Comparison of ENCODE assay signal across 8 cellular contexts in genomic region chr2:196171248-196171871, GRCh38. TPM values are rescaled to one million over a fixed set of nuclear protein-coding genes. Genes with fewer than 3 reads are reported as not detected.
A peak's percentile ranks its signal among the peaks of the same experiment; 100 is the strongest.
DNase-seq lines count a peak whose midpoint lies in the region; ATAC-seq and TF ChIP-seq lines count a peak whose summit lies in the region.

STK17B (minus strand) TSS chr2:196171578; CDS start chr2:196163383, 8,195 bp downstream.

- peak within 1 kb of the TSS; percentile 96 to 97 for H3K9ac ChIP-seq in colonic mucosa (ENCODE audit: low read depth in 2 of 2, low read length in 2 of 2)

- intact Hi-C loops in colonic mucosa (cut with DNase I): loop anchor here (10.0 kb wide), 1 partner anchor 97 kb away; no protein-coding TSS in a partner anchor
- intact Hi-C loops in left colon (cut with DNase I, micrococcal nuclease): no loop called here

- H3K27me3 ChIP-seq in colonic mucosa: no peaks in the 10 kb centered on the region

- peak within 1 kb of the TSS; percentile 98 for H3K27ac ChIP-seq in colonic mucosa

- H3K4me3 ChIP-seq in colonic mucosa: peak within 1 kb of the TSS; percentile 92

- H3K36me3 ChIP-seq in colonic mucosa: no peaks in the 10 kb centered on the region

- H3K9me3 ChIP-seq in colonic mucosa: no peaks in the 10 kb centered on the region

- H3K4me1 ChIP-seq in colonic mucosa: no peaks in the 10 kb centered on the region

- ATAC-seq in GM19043 (IDR thresholded peaks at IDR 0.05; ENCODE audit: low read depth, unreplicated experiment) (peak; percentile 44), HG03378 (IDR thresholded peaks at IDR 0.05; ENCODE audit: unreplicated experiment) (peak; percentile 34), left colon (peak; percentile 92)

- no peak for TF ChIP-seq CTCF in colonic mucosa (IDR thresholded peaks at IDR 0.05)

- DNase-seq in AML-193 (lab: John Stamatoyannopoulos, UW) (peak; percentile 83 to 87), NCI-H524 treated with DMSO at 0.1 percent for 48 hours (lab: John Stamatoyannopoulos, UW) (peak; percentile 58), colonic mucosa (peak; percentile 97), left colon (peak; percentile 95 to 97)
- DNase-seq in activated CD4-positive, alpha-beta T cell treated with anti-CD3 and anti-CD28 coated beads for 48 hours: peak; percentile 98
- DNase-seq in stimulated activated CD4-positive, alpha-beta T cell treated with anti-CD3 and anti-CD28 coated beads, Interleukin-1b, Interleukin-23, amount 100 ng/mL, for 4 hours (ENCODE audit: low read depth in 2 of 2): peak; percentile 96 to 98

RNA-seq across cellular contexts. Expression of gene STK17B, which starts in this region (rescaled TPM):
- total RNA-seq in colonic mucosa (10 to 100 TPM; 13.9 to 40.5 TPM), left colon (10 to 100 TPM; 43.1 to 59.9 TPM)

Comparison
In these comparisons a context has a peak if more than half of its experiments do, and no peak if none do; other contexts are left out.
1. Peak in every context shown above with its lines: DNase-seq, ATAC-seq, H3K4me3 ChIP-seq and H3K27ac ChIP-seq.
2. ATAC-seq: peak in every context shown above with its lines; median percentile 92 in left colon; 44 in GM19043; 34 in HG03378.